24 cellular contexts compared by ENCODE assay signal in the genomic region with DNA sequence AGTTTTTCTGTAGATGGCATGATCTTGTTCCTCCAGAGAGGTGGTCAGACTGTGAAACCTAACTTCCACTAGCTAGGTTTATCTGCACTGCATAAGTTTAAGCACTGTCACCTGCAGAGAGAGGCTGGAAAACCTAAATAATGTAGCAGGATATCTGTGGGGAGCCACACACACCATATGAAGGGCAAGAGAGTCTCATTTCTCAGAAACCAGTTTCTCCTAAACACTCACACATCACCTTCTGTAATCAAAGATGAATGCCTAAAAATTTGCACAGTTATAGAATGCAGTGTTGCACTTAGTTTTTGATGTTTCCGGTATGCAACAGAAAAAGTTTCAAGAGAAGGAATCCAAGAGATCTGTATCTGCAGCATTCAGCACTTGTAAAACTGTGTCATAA.
"Had no signal": no experiment of that assay in that cellular context is flagged by ENCODE, and none has a peak within 500 bp of the region (broad histone marks: within the 10 kb centered on the region; RNA-seq: fewer than 3 reads in every experiment).

No MANE protein-coding gene starts in this region.

- FAIRE-seq: TTC549 had no signal

- H3K4me1 ChIP-seq: body of pancreas, right lobe of liver, transverse colon, uterus had no signal

- H3K4me3 ChIP-seq: body of pancreas, right lobe of liver, skin epidermis, transverse colon, uterus had no signal

- H3K36me3 ChIP-seq: right lobe of liver, transverse colon, uterus, WERI-Rb-1 had no signal

- H3K27ac ChIP-seq: body of pancreas, foreskin keratinocyte, right lobe of liver, skin epidermis, transverse colon, uterus, WERI-Rb-1 had no signal

- H3K4me3 Mint-ChIP-seq: activated CD8-positive, alpha-beta memory T cell treated with anti-CD3 and anti-CD28 coated beads, Interleukin-2, amount 10 ng/mL, durations not matched to agents 7 days and 5 days; activated naive CD8-positive, alpha-beta T cell; activated T-helper 17 cell treated with anti-CD3 and anti-CD28 coated beads, Interleukin-2, amount 50 U/mL, for 72 hours; stimulated activated effector memory CD8-positive, alpha-beta T cell treated with anti-CD3 and anti-CD28 coated beads, Interleukin-12 subunit alpha, Interleukin-12 subunit beta, amount 100 ng/mL, for 72 hours; T-helper 2 cell treated with Interferon-gamma antibody and Interleukin-4, amounts not matched to agents 5 μg/mL and 100 μg/mL, for 36 hours had no signal

- H3K4me2 ChIP-seq: SK-N-SH had no signal

- DNase-seq: activated CD4-positive, alpha-beta T cell treated with anti-CD3 and anti-CD28 coated beads for 1 hour; activated CD4-positive, alpha-beta T cell treated with anti-CD3 and anti-CD28 coated beads, Interleukin-2, amount 50 U/mL, for 48 hours; activated CD8-positive, alpha-beta memory T cell treated with anti-CD3 and anti-CD28 coated beads, Interleukin-2, amount 10 ng/mL, durations not matched to agents 7 days and 5 days; activated naive CD4-positive, alpha-beta T cell; activated T-cell treated with anti-CD3 and anti-CD28 coated beads for 4 hours; anterior cingulate cortex; body of pancreas; effector memory CD4-positive, alpha-beta T cell; foreskin keratinocyte; kidney glomerular epithelial cell; mesenchymal stem cell; posterior cingulate gyrus; right lobe of liver; SK-N-SH; stimulated activated CD4-positive, alpha-beta T cell treated with anti-CD3 and anti-CD28 coated beads, Interleukin-2, amount 100 ng/mL, for 24 hours; transverse colon; uterus; WERI-Rb-1 had no signal

- ATAC-seq: activated CD8-positive, alpha-beta memory T cell treated with anti-CD3 and anti-CD28 coated beads, Interleukin-2, amount 10 ng/mL, durations not matched to agents 7 days and 5 days; activated T-helper 17 cell treated with anti-CD3 and anti-CD28 coated beads, Interleukin-2, amount 50 U/mL, for 72 hours; body of pancreas; foreskin keratinocyte; right lobe of liver; stimulated activated effector memory CD8-positive, alpha-beta T cell treated with anti-CD3 and anti-CD28 coated beads, Interleukin-12 subunit alpha, Interleukin-12 subunit beta, amount 100 ng/mL, for 72 hours had no signal

- H3K9me3 ChIP-seq: right lobe of liver, SK-N-SH, transverse colon, uterus had no signal

- H3K27me3 Mint-ChIP-seq: activated CD8-positive, alpha-beta memory T cell treated with anti-CD3 and anti-CD28 coated beads, Interleukin-2, amount 10 ng/mL, durations not matched to agents 7 days and 5 days; activated naive CD8-positive, alpha-beta T cell had no signal

- H3K9ac ChIP-seq: SK-N-SH had no signal

- H3K27ac Mint-ChIP-seq: activated CD8-positive, alpha-beta memory T cell treated with anti-CD3 and anti-CD28 coated beads, Interleukin-2, amount 10 ng/mL, durations not matched to agents 7 days and 5 days; activated naive CD8-positive, alpha-beta T cell; activated T-helper 17 cell treated with anti-CD3 and anti-CD28 coated beads, Interleukin-2, amount 50 U/mL, for 72 hours; stimulated activated effector memory CD8-positive, alpha-beta T cell treated with anti-CD3 and anti-CD28 coated beads, Interleukin-12 subunit alpha, Interleukin-12 subunit beta, amount 100 ng/mL, for 72 hours; T-helper 2 cell treated with Interferon-gamma antibody and Interleukin-4, amounts not matched to agents 5 μg/mL and 100 μg/mL, for 36 hours had no signal

- H3K27me3 ChIP-seq: body of pancreas, foreskin keratinocyte, right lobe of liver, transverse colon, uterus had no signal

- H3K36me3 Mint-ChIP-seq: activated CD8-positive, alpha-beta memory T cell treated with anti-CD3 and anti-CD28 coated beads, Interleukin-2, amount 10 ng/mL, durations not matched to agents 7 days and 5 days; activated naive CD8-positive, alpha-beta T cell; stimulated activated effector memory CD8-positive, alpha-beta T cell treated with anti-CD3 and anti-CD28 coated beads, Interleukin-12 subunit alpha, Interleukin-12 subunit beta, amount 100 ng/mL, for 72 hours had no signal

- H3K4me1 Mint-ChIP-seq: activated T-helper 17 cell treated with anti-CD3 and anti-CD28 coated beads, Interleukin-2, amount 50 U/mL, for 72 hours; stimulated activated effector memory CD8-positive, alpha-beta T cell treated with anti-CD3 and anti-CD28 coated beads, Interleukin-12 subunit alpha, Interleukin-12 subunit beta, amount 100 ng/mL, for 72 hours had no signal
